In genomic region chr3:156483961-156484787, GRCh38 we compare ENCODE assay signal across 8 cellular contexts.
DNase-seq lines count a peak whose midpoint lies in the region; ATAC-seq and TF ChIP-seq lines count a peak whose summit lies in the region.

No MANE protein-coding gene starts in this region.

- no peak for TF ChIP-seq CTCF in WI38 (IDR thresholded peaks at IDR 0.05; ENCODE audit: low read depth, low read length)
- TF ChIP-seq CTCF in omental fat pad (IDR thresholded peaks at IDR 0.05) = no peak

- H3K4me3 ChIP-seq in WI38 (ENCODE audit: low read depth, low read length) = peak overlapping the region; percentile 33
- H3K4me3 ChIP-seq in H7 (ENCODE audit: insufficient read depth, low read depth, low read length) = no peak overlapping the region

- ATAC-seq in GM21619 (IDR thresholded peaks at IDR 0.05; ENCODE audit: unreplicated experiment) = peak; percentile 85
- peak; percentile 51 for ATAC-seq in omental fat pad (ENCODE audit: low FRiP score)

- no peaks in the 10 kb centered on the region for H3K27me3 ChIP-seq in H7 (ENCODE audit: control insufficient read depth, insufficient read depth, low read length)

- DNase-seq in Daoy (ENCODE audit: low read depth) (peak; percentile 77), KG1 (lab: John Stamatoyannopoulos, UW) (peak; percentile 56), dedifferentiated amniotic fluid mesenchymal stem cell (ENCODE audit: extremely low spot score) (peak; percentile 40), omental fat pad (ENCODE audit: low spot score) (no peak), H7 (no peak), NCI-H2107 treated with DMSO at 0.1 percent for 48 hours (lab: John Stamatoyannopoulos, UW; ENCODE audit: unreplicated experiment) (no peak)

- no peaks in the 10 kb centered on the region for H3K36me3 ChIP-seq in H7 (replicated peaks; ENCODE audit: control insufficient read depth, insufficient read depth, low read length)

Comparison
In these comparisons a context has a peak if more than half of its experiments do, and no peak if none do; other contexts are left out.
1. DNase-seq: peak in Daoy (single experiment), KG1 (single experiment) and dedifferentiated amniotic fluid mesenchymal stem cell (single experiment); none in omental fat pad (single experiment), H7 (single experiment) and NCI-H2107 treated with DMSO at 0.1 percent for 48 hours (single experiment).